Comparison of ENCODE assay signal across 20 cellular contexts in the genomic region with DNA sequence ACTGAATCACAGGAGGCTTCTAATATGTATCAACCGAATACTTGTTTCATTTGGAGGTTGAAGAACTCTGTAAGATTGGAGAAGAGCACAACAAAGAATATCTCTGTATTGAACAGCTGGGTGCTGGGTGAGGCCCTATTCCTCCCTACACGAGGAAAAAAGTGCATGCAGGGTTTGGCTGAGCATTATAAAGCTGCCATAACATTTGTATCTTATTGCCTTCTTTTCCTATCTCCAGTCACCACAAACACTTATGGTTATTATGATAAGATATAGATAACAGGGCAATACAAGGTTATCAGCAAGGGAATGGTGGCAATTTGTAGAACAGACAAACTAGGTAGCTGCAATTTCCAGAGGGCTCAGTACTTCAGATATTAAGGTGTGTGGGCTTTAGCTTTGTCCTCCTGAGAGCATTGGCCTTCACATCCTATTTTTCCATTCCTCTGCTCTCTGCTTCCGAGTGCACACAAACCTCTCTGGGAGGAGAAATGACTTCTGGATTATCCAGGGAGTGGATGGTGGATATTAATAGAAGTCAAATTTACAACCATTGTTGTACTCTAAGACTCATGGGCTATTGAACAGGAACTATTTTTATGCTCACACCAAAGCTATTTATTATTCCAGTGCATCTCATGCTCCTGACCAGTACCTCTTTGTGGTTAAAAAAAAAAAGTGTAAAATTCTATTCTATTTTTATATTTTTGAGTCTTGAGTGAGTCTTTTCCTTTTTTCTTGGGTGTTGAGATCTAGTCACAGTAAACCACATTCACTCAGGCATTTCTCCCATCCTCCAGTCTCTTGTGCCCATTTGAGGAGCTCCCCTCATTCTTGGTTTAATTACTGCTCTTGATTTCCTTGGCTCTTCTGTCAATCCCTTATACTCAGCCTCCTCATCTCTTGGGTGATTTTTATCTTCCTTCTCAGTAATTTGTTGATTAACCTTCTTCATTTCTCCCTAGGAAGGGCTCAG.
"Had no signal": no experiment of that assay in that cellular context is flagged by ENCODE, and none has a peak within 500 bp of the region (broad histone marks: within the 10 kb centered on the region; RNA-seq: fewer than 3 reads in every experiment).

No MANE protein-coding gene starts in this region.

- H3K27me3 Mint-ChIP-seq: activated CD4-positive, alpha-beta T cell treated with anti-CD3 and anti-CD28 coated beads, Interleukin-2, amount 10 ng/mL, durations not matched to agents 24 days and 14 days; brain had no signal

- H3K27me3 ChIP-seq: neural progenitor cell, right lobe of liver, upper lobe of right lung had no signal

- H3K4me3 ChIP-seq: lung, neural progenitor cell, psoas muscle, right lobe of liver, upper lobe of right lung had no signal

- H3K9me3 ChIP-seq: psoas muscle, right lobe of liver, upper lobe of right lung had no signal

- H3K4me3 Mint-ChIP-seq: activated CD4-positive, alpha-beta T cell treated with anti-CD3 and anti-CD28 coated beads, Interleukin-2, amount 10 ng/mL, durations not matched to agents 24 days and 14 days; activated CD8-positive, alpha-beta T cell treated with anti-CD3 and anti-CD28 coated beads, Interleukin-2, amount 10 ng/mL, durations not matched to agents 7 days and 5 days; activated naive CD4-positive, alpha-beta T cell treated with anti-CD3 and anti-CD28 coated beads for 36 hours; activated T-cell treated with anti-CD3 and anti-CD28 coated beads, Interleukin-2, amount 50 U/mL, for 4 hours; brain; endodermal cell; naive B cell; neural progenitor cell; stimulated activated effector memory CD8-positive, alpha-beta T cell treated with anti-CD3 and anti-CD28 coated beads, Interleukin-12 subunit alpha, Interleukin-12 subunit beta, amount 100 ng/mL, for 72 hours; T-helper 2 cell treated with Interferon-gamma antibody and Interleukin-4, amounts not matched to agents 5 μg/mL and 100 μg/mL, for 36 hours had no signal

- DNase-seq: activated CD4-positive, alpha-beta T cell treated with anti-CD3 and anti-CD28 coated beads, Interleukin-2, amount 10 ng/mL, durations not matched to agents 24 days and 14 days; activated CD4-positive, CD25-positive, alpha-beta regulatory T cell; activated CD8-positive, alpha-beta T cell treated with anti-CD3 and anti-CD28 coated beads, Interleukin-2, amount 10 ng/mL, durations not matched to agents 7 days and 5 days; activated naive CD4-positive, alpha-beta T cell treated with anti-CD3 and anti-CD28 coated beads for 36 hours; activated T-cell treated with anti-CD3 and anti-CD28 coated beads, Interleukin-2, amount 50 U/mL, for 4 hours; central memory CD4-positive, alpha-beta T cell; foreskin melanocyte; midbrain; naive B cell; psoas muscle; right lobe of liver; stimulated activated CD4-positive, alpha-beta T cell treated with anti-CD3 and anti-CD28 coated beads, Interleukin-4, amount 100 ng/mL, for 24 hours; upper lobe of right lung had no signal

- H3K36me3 Mint-ChIP-seq: brain; neural progenitor cell; stimulated activated effector memory CD8-positive, alpha-beta T cell treated with anti-CD3 and anti-CD28 coated beads, Interleukin-12 subunit alpha, Interleukin-12 subunit beta, amount 100 ng/mL, for 72 hours had no signal

- H3K36me3 ChIP-seq: neural progenitor cell, right lobe of liver, upper lobe of right lung had no signal

- ATAC-seq: activated CD8-positive, alpha-beta T cell treated with anti-CD3 and anti-CD28 coated beads, Interleukin-2, amount 10 ng/mL, durations not matched to agents 7 days and 5 days; activated T-cell treated with anti-CD3 and anti-CD28 coated beads, Interleukin-2, amount 50 U/mL, for 4 hours; psoas muscle; right lobe of liver; stimulated activated effector memory CD8-positive, alpha-beta T cell treated with anti-CD3 and anti-CD28 coated beads, Interleukin-12 subunit alpha, Interleukin-12 subunit beta, amount 100 ng/mL, for 72 hours; upper lobe of right lung had no signal

- H3K27ac Mint-ChIP-seq: activated CD4-positive, alpha-beta T cell treated with anti-CD3 and anti-CD28 coated beads, Interleukin-2, amount 10 ng/mL, durations not matched to agents 24 days and 14 days; activated CD8-positive, alpha-beta T cell treated with anti-CD3 and anti-CD28 coated beads, Interleukin-2, amount 10 ng/mL, durations not matched to agents 7 days and 5 days; activated naive CD4-positive, alpha-beta T cell treated with anti-CD3 and anti-CD28 coated beads for 36 hours; brain; endodermal cell; naive B cell; neural progenitor cell; stimulated activated effector memory CD8-positive, alpha-beta T cell treated with anti-CD3 and anti-CD28 coated beads, Interleukin-12 subunit alpha, Interleukin-12 subunit beta, amount 100 ng/mL, for 72 hours; T-helper 2 cell treated with Interferon-gamma antibody and Interleukin-4, amounts not matched to agents 5 μg/mL and 100 μg/mL, for 36 hours had no signal

- H3K4me1 ChIP-seq: right lobe of liver had no signal

- H3K9ac ChIP-seq: neural progenitor cell had no signal

- H3K4me2 ChIP-seq: neural progenitor cell had no signal

- H2AFZ ChIP-seq: neural progenitor cell had no signal

- H3K9me3 Mint-ChIP-seq: activated CD4-positive, alpha-beta T cell treated with anti-CD3 and anti-CD28 coated beads, Interleukin-2, amount 10 ng/mL, durations not matched to agents 24 days and 14 days; endodermal cell; neural progenitor cell had no signal

- H3K27ac ChIP-seq: epithelial cell of prostate, neural progenitor cell, psoas muscle, right lobe of liver, upper lobe of right lung had no signal

- H3K4me1 Mint-ChIP-seq: activated CD4-positive, alpha-beta T cell treated with anti-CD3 and anti-CD28 coated beads, Interleukin-2, amount 10 ng/mL, durations not matched to agents 24 days and 14 days; naive B cell; stimulated activated effector memory CD8-positive, alpha-beta T cell treated with anti-CD3 and anti-CD28 coated beads, Interleukin-12 subunit alpha, Interleukin-12 subunit beta, amount 100 ng/mL, for 72 hours had no signal
